29 cellular contexts compared by ENCODE assay signal in the genomic region with DNA sequence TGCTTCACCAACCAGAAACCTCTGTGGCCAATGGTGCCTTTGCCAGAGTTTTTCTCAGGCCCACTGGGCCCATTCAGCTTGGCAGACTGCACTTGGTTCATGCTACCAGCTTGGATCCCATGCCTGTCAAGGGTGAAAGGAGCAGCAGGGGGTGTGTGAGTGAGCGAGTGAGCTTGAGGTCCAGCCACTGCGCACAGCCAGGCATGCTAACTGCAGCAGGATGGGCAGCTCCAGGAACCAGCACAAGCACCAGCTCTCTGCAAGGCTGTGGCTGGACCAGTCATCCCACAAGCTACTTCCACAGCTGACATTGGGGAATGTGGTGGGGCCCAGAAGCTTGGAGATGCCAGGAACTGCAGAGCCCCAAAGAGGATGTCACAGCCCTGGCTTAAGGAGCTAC.
"Had no signal": no experiment of that assay in that cellular context is flagged by ENCODE, and none has a peak within 500 bp of the region (broad histone marks: within the 10 kb centered on the region; RNA-seq: fewer than 3 reads in every experiment).

No MANE protein-coding gene starts in this region.

- H3K9me3 ChIP-seq: left lung, lower lobe of right lung, ovary, prostate gland, sigmoid colon, tibial nerve, upper lobe of left lung, vagina had no signal

- H3K4me3 ChIP-seq: left lung, lower lobe of right lung, ovary, prostate gland, sigmoid colon, smooth muscle cell, tibial nerve, upper lobe of left lung, vagina had no signal

- H3K27ac ChIP-seq: left lung, lower lobe of right lung, ovary, prostate gland, sigmoid colon, tibial nerve, upper lobe of left lung, vagina had no signal

- ATAC-seq: left lung; lower lobe of right lung; natural killer cell; right cardiac atrium; stimulated activated memory B cell treated with anti-CD40 and anti-IgM and Interleukin-4, amounts not matched to agents 10 μg/mL and 1 μg/mL and 100 μg/mL, for 72 hours; stimulated activated naive CD8-positive, alpha-beta T cell treated with anti-CD3 and anti-CD28 coated beads, Interleukin-15, amount 100 ng/mL, for 72 hours had no signal

- H3K4me1 ChIP-seq: left lung, lower lobe of right lung, prostate gland, sigmoid colon, tibial nerve, upper lobe of left lung, vagina had no signal

- DNase-seq: hypothalamus; immature natural killer cell; kidney; left colon; left lung; lower lobe of right lung; mammary epithelial cell; mesenchymal stem cell; naive B cell; natural killer cell; nephron progenitor cell; ovary; retina; sigmoid colon; stimulated activated CD4-positive, alpha-beta T cell treated with anti-CD3 and anti-CD28 coated beads, Interleukin-1b, Interleukin-23, amount 100 ng/mL, for 48 hours; stimulated activated CD4-positive, alpha-beta T cell treated with anti-CD3 and anti-CD28 coated beads, Interleukin-2, amount 100 ng/mL, for 48 hours; stimulated activated CD4-positive, alpha-beta T cell treated with anti-CD3 and anti-CD28 coated beads, Interleukin-4, amount 100 ng/mL, for 4 hours; stimulated activated CD8-positive, alpha-beta memory T cell treated with anti-CD3 and anti-CD28 coated beads, Interleukin-4, amount 100 ng/mL, for 48 hours; stimulated activated naive CD4-positive, alpha-beta T cell treated with Interleukin-2 at 50 U/mL for 16 hours; stimulated activated naive CD8-positive, alpha-beta T cell treated with anti-CD3 and anti-CD28 coated beads, Interleukin-15, amount 100 ng/mL, for 72 hours; substantia nigra had no signal

- H3K36me3 ChIP-seq: left lung, lower lobe of right lung, ovary, prostate gland, sigmoid colon, tibial nerve, upper lobe of left lung, vagina had no signal

- FAIRE-seq: islet of Langerhans, kidney had no signal

- H3K4me2 ChIP-seq: smooth muscle cell had no signal

- H3K27me3 ChIP-seq: left lung, ovary, sigmoid colon, tibial nerve, upper lobe of left lung, vagina had no signal
